Comparison of ENCODE assay signal across 9 cellular contexts in the genomic region with DNA sequence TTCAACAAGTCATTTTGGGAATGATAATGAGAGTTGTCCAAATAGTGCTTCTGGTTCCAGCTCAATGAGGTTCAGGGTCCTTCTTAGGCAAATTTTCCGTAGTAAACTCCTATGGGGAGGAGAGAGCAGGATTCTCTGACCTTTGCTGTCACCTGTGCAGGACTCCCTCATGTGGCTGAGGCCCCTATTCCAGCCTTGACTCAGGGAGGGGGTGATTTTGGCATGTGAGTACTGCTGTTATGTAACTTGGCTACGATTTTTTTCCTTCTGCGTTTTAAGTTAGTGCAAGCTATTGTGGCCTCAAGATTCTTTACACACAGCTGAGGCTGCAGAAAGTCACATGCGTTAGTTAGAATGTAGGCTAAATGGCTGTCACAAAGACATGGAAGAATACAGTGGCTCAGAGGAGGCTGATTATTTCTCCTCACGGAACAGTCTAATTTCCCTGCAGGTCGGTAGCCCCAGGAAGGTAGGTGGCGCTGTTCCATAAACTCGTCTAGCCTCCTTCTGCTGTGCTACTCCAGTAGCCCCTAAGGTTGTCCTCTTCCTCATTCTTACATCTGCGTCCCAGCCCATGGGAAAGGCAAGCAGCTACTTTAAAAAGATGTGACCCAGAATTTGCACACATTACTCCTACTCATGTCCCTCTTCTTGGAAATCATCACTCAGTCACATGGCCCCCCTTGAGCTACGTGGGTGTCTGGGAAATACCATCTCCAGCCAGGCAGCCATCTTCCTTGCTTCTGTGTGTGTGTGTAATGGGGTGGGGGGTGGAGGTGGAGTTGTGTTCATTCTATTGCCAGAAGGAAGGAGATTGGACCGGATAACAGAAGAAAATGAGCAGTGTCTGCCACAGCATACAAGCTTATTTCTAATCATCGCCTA.
DNase-seq lines count a peak whose midpoint lies in the region; ATAC-seq, FAIRE-seq and TF ChIP-seq lines count a peak whose summit lies in the region.
"Had no signal": no experiment of that assay in that cellular context is flagged by ENCODE, and none has a peak within 500 bp of the region (broad histone marks: within the 10 kb centered on the region; RNA-seq: fewer than 3 reads in every experiment).

No MANE protein-coding gene starts in this region.

- H2AFZ ChIP-seq in Loucy (ENCODE audit: low read length) = no peak overlapping the region

- peak; percentile 69 for TF ChIP-seq CTCF in Loucy (conservative IDR thresholded peaks at IDR 0.05; ENCODE audit: low read length)

- H3K4me3 ChIP-seq in Loucy (ENCODE audit: low read length, poor library complexity, severe bottlenecking) = no peak overlapping the region
- no peak overlapping the region for H3K4me3 ChIP-seq in rectal smooth muscle tissue (ENCODE audit: low read length)
- H3K4me3 ChIP-seq: mucosa of descending colon had no signal

- H3K36me3 ChIP-seq in Loucy (ENCODE audit: insufficient read depth, low read length) (no peaks in the 10 kb centered on the region), rectal smooth muscle tissue (ENCODE audit: control insufficient read depth, insufficient read depth, low read length) (no peaks in the 10 kb centered on the region)

- H3K27ac ChIP-seq in rectal smooth muscle tissue (ENCODE audit: low read depth, low read length) = peak overlapping the region; percentile 74

- FAIRE-seq in endometrium (lab: Jason Lieb, UNC) = peak; percentile 87

- H4K20me1 ChIP-seq in Loucy (ENCODE audit: insufficient read depth, low read length, poor library complexity, severe bottlenecking) = no peaks in the 10 kb centered on the region

- H3K27me3 ChIP-seq in Loucy (ENCODE audit: insufficient read depth, low read length, poor library complexity, severe bottlenecking) (no peaks in the 10 kb centered on the region), rectal smooth muscle tissue (ENCODE audit: control insufficient read depth, insufficient read depth, low read length) (no peaks in the 10 kb centered on the region)

- H3F3A ChIP-seq in Loucy (ENCODE audit: low read depth) = no peaks in the 10 kb centered on the region

- no peak for DNase-seq in glomerular visceral epithelial cell (ENCODE audit: extremely low spot score)
- DNase-seq: amniotic stem cell had no signal

- H3K9me3 ChIP-seq in Loucy (ENCODE audit: insufficient read depth, low read depth, low read length) = no peaks in the 10 kb centered on the region
- H3K9me3 ChIP-seq: mucosa of descending colon had no signal

- H3K9me2 ChIP-seq in Loucy (replicated peaks; ENCODE audit: low read depth, low read length) = no peaks in the 10 kb centered on the region

- H3K4me2 ChIP-seq in Loucy (ENCODE audit: low read depth, low read length, poor library complexity, severe bottlenecking) = no peak overlapping the region

- H3K79me2 ChIP-seq in Loucy (ENCODE audit: insufficient read depth, low read length) = no peaks in the 10 kb centered on the region

- H3K4me1 ChIP-seq in Loucy (ENCODE audit: insufficient read depth, low read length, poor library complexity, severe bottlenecking) (peaks cover 3% of the 10 kb centered on the region), rectal smooth muscle tissue (ENCODE audit: control insufficient read depth, insufficient read depth, low read length) (peaks cover 14% of the 10 kb centered on the region)

- H3K9ac ChIP-seq in Loucy (ENCODE audit: low read depth, low read length, poor library complexity, severe bottlenecking) (no peak overlapping the region), rectal smooth muscle tissue (ENCODE audit: low read length) (no peak overlapping the region)

- ATAC-seq in GM21529 (IDR thresholded peaks at IDR 0.05; ENCODE audit: unreplicated experiment) (peak; percentile 49), HG02763 (IDR thresholded peaks at IDR 0.05; ENCODE audit: unreplicated experiment) (no peak), GM19452 (IDR thresholded peaks at IDR 0.05; ENCODE audit: unreplicated experiment) (no peak)
- ATAC-seq: mucosa of descending colon had no signal
